Comparison of ENCODE assay signal across 1 cellular context in the genomic region with DNA sequence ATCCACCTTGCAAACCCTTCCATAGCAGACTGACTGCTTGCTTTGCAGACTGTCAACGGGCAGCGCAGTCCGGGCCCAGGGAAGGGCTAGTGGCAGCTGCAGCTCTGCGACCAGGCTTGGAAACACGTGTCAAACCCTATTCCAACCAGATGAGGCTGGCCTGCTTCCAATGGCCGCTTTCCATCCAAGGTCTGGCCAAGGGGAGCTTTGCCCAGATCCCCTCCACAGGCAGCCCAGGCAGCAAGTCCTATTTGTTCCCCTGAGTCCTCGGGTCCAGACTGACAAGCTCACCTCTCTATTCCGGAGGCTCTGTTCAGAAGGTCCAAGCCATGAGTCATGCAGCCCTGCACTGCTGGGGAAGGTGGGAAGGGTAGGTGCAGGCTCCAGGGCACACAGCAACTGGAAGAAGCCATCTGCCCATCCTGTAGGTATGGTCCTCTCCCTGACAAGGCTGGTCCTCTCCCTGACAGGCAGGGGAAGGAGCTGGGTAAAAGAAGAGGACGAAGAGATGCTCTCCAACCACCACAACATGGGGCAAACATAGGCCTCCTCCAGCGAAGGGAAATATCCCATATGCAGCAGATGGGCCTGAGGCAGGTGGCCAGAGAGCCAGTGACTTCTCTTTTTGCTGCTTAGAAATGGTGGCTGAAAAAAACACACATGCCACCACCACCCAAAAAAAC.
TF ChIP-seq lines count a peak whose summit lies in the region.

No MANE protein-coding gene starts in this region.

TF ChIP-seq in HepG2, 621 proteins besides CTCF, POLR2A, EP300 and RAD21 (continued from another document and continues in another):
- TF ChIP-seq, protein P1, sequence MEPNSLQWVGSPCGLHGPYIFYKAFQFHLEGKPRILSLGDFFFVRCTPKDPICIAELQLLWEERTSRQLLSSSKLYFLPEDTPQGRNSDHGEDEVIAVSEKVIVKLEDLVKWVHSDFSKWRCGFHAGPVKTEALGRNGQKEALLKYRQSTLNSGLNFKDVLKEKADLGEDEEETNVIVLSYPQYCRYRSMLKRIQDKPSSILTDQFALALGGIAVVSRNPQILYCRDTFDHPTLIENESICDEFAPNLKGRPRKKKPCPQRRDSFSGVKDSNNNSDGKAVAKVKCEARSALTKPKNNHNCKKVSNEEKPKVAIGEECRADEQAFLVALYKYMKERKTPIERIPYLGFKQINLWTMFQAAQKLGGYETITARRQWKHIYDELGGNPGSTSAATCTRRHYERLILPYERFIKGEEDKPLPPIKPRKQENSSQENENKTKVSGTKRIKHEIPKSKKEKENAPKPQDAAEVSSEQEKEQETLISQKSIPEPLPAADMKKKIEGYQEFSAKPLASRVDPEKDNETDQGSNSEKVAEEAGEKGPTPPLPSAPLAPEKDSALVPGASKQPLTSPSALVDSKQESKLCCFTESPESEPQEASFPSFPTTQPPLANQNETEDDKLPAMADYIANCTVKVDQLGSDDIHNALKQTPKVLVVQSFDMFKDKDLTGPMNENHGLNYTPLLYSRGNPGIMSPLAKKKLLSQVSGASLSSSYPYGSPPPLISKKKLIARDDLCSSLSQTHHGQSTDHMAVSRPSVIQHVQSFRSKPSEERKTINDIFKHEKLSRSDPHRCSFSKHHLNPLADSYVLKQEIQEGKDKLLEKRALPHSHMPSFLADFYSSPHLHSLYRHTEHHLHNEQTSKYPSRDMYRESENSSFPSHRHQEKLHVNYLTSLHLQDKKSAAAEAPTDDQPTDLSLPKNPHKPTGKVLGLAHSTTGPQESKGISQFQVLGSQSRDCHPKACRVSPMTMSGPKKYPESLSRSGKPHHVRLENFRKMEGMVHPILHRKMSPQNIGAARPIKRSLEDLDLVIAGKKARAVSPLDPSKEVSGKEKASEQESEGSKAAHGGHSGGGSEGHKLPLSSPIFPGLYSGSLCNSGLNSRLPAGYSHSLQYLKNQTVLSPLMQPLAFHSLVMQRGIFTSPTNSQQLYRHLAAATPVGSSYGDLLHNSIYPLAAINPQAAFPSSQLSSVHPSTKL (CRISPR knock-in tag; IDR thresholded peaks at IDR 0.05) = peak; percentile 34; the same call in 1 of the 2 replicates
- TF ChIP-seq, protein P2, sequence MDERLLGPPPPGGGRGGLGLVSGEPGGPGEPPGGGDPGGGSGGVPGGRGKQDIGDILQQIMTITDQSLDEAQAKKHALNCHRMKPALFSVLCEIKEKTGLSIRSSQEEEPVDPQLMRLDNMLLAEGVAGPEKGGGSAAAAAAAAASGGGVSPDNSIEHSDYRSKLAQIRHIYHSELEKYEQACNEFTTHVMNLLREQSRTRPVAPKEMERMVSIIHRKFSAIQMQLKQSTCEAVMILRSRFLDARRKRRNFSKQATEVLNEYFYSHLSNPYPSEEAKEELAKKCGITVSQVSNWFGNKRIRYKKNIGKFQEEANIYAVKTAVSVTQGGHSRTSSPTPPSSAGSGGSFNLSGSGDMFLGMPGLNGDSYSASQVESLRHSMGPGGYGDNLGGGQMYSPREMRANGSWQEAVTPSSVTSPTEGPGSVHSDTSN (CRISPR knock-in tag; IDR thresholded peaks at IDR 0.05) = no peak
- TF ChIP-seq FOSL2 (CRISPR knock-in tag; IDR thresholded peaks at IDR 0.05) (peak; percentile 92), ZNF781 (CRISPR knock-in tag; IDR thresholded peaks at IDR 0.05; ENCODE audit: borderline replicate concordance, not compliant biosample characterization) (no peak), NFE2L2 (IDR thresholded peaks at IDR 0.05; ENCODE audit: low read length) (no peak), PAWR (CRISPR knock-in tag; IDR thresholded peaks at IDR 0.05; ENCODE audit: borderline replicate concordance) (no peak), MIER3 (CRISPR knock-in tag; IDR thresholded peaks at IDR 0.05; ENCODE audit: borderline replicate concordance) (no peak), ZIK1 (CRISPR knock-in tag; IDR thresholded peaks at IDR 0.05; ENCODE audit: borderline replicate concordance, low read depth) (no peak), ZNF274 (CRISPR knock-in tag; IDR thresholded peaks at IDR 0.05) (peak; percentile 69; the same call in 1 of the 2 replicates), XRCC5 (optimal IDR thresholded peaks at IDR 0.05; ENCODE audit: low read length) (peak; percentile 74), GABPB1 (CRISPR knock-in tag; IDR thresholded peaks at IDR 0.05) (0 out of 2 replicates have a peak, but pooled peaks have one; percentile 33), ZNF547 (CRISPR knock-in tag; IDR thresholded peaks at IDR 0.05) (peak; percentile 62), NR2F6 (IDR thresholded peaks at IDR 0.05) (no peak), NR2F6 (CRISPR knock-in tag; IDR thresholded peaks at IDR 0.05) (peak; percentile 7; the same call in 1 of the 2 replicates), KLF16 (CRISPR knock-in tag; IDR thresholded peaks at IDR 0.05) (peak in 1 of 2 experiments; percentile 34; a peak in 1 of 4 replicates), SAP130 (CRISPR knock-in tag; IDR thresholded peaks at IDR 0.05; ENCODE audit: low read depth) (peak; percentile 45), ZNF792 (CRISPR knock-in tag; IDR thresholded peaks at IDR 0.05) (peak; percentile 28; the same call in 1 of the 2 replicates), RBAK (CRISPR knock-in tag; IDR thresholded peaks at IDR 0.05) (no peak), RBM22 (optimal IDR thresholded peaks at IDR 0.05; ENCODE audit: low read length) (no peak), NR2F1 (CRISPR knock-in tag; IDR thresholded peaks at IDR 0.05) (no peak), TAF1 (CRISPR knock-in tag; IDR thresholded peaks at IDR 0.05) (no peak), ZNF780A (CRISPR knock-in tag; IDR thresholded peaks at IDR 0.05) (0 out of 2 replicates have a peak, but pooled peaks have one; percentile 35)
- TF ChIP-seq, protein P3, sequence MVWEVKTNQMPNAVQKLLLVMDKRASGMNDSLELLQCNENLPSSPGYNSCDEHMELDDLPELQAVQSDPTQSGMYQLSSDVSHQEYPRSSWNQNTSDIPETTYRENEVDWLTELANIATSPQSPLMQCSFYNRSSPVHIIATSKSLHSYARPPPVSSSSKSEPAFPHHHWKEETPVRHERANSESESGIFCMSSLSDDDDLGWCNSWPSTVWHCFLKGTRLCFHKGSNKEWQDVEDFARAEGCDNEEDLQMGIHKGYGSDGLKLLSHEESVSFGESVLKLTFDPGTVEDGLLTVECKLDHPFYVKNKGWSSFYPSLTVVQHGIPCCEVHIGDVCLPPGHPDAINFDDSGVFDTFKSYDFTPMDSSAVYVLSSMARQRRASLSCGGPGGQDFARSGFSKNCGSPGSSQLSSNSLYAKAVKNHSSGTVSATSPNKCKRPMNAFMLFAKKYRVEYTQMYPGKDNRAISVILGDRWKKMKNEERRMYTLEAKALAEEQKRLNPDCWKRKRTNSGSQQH (CRISPR knock-in tag; IDR thresholded peaks at IDR 0.05; ENCODE audit: low read depth) = 0 out of 2 replicates have a peak, but pooled peaks have one; percentile 52
- TF ChIP-seq, protein P4, sequence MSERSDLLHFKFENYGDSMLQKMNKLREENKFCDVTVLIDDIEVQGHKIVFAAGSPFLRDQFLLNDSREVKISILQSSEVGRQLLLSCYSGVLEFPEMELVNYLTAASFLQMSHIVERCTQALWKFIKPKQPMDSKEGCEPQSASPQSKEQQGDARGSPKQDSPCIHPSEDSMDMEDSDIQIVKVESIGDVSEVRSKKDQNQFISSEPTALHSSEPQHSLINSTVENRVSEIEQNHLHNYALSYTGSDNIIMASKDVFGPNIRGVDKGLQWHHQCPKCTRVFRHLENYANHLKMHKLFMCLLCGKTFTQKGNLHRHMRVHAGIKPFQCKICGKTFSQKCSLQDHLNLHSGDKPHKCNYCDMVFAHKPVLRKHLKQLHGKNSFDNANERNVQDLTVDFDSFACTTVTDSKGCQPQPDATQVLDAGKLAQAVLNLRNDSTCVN (CRISPR knock-in tag; IDR thresholded peaks at IDR 0.05; ENCODE audit: borderline replicate concordance) = no peak
- TF ChIP-seq, protein P5, sequence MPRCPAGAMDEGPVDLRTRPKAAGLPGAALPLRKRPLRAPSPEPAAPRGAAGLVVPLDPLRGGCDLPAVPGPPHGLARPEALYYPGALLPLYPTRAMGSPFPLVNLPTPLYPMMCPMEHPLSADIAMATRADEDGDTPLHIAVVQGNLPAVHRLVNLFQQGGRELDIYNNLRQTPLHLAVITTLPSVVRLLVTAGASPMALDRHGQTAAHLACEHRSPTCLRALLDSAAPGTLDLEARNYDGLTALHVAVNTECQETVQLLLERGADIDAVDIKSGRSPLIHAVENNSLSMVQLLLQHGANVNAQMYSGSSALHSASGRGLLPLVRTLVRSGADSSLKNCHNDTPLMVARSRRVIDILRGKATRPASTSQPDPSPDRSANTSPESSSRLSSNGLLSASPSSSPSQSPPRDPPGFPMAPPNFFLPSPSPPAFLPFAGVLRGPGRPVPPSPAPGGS (CRISPR knock-in tag; IDR thresholded peaks at IDR 0.05) = peak; percentile 36; the same call in 1 of the 2 replicates
- TF ChIP-seq, protein P6, sequence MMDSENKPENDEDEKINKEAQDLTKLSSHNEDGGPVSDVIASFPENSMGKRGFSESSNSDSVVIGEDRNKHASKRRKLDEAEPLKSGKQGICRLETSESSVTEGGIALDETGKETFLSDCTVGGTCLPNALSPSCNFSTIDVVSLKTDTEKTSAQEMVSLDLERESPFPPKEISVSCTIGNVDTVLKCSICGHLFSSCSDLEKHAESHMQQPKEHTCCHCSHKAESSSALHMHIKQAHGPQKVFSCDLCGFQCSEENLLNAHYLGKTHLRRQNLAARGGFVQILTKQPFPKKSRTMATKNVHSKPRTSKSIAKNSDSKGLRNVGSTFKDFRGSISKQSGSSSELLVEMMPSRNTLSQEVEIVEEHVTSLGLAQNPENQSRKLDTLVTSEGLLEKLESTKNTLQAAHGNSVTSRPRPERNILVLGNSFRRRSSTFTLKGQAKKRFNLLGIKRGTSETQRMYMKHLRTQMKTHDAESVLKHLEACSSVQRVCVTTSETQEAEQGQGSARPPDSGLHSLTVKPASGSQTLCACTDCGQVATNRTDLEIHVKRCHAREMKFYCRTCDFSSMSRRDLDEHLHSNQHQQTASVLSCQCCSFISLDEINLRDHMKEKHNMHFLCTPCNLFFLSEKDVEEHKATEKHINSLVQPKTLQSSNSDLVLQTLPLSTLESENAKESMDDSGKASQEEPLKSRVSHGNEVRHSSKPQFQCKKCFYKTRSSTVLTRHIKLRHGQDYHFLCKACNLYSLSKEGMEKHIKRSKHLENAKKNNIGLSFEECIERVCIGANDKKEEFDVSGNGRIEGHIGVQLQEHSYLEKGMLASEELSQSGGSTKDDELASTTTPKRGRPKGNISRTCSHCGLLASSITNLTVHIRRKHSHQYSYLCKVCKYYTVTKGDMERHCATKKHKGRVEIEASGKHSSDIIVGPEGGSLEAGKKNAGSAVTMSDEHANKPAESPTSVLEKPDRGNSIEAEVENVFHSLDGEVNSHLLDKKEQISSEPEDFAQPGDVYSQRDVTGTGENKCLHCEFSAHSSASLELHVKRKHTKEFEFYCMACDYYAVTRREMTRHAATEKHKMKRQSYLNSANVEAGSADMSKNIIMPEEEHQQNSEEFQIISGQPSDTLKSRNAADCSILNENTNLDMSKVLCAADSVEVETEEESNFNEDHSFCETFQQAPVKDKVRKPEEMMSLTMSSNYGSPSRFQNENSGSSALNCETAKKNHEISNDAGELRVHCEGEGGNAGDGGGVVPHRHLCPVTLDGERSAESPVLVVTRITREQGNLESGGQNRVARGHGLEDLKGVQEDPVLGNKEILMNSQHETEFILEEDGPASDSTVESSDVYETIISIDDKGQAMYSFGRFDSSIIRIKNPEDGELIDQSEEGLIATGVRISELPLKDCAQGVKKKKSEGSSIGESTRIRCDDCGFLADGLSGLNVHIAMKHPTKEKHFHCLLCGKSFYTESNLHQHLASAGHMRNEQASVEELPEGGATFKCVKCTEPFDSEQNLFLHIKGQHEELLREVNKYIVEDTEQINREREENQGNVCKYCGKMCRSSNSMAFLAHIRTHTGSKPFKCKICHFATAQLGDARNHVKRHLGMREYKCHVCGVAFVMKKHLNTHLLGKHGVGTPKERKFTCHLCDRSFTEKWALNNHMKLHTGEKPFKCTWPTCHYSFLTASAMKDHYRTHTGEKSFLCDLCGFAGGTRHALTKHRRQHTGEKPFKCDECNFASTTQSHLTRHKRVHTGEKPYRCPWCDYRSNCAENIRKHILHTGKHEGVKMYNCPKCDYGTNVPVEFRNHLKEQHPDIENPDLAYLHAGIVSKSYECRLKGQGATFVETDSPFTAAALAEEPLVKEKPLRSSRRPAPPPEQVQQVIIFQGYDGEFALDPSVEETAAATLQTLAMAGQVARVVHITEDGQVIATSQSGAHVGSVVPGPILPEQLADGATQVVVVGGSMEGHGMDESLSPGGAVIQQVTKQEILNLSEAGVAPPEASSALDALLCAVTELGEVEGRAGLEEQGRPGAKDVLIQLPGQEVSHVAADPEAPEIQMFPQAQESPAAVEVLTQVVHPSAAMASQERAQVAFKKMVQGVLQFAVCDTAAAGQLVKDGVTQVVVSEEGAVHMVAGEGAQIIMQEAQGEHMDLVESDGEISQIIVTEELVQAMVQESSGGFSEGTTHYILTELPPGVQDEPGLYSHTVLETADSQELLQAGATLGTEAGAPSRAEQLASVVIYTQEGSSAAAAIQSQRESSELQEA (CRISPR knock-in tag; IDR thresholded peaks at IDR 0.05; ENCODE audit: not compliant biosample characterization) = peak; percentile 32
- TF ChIP-seq, protein P7, sequence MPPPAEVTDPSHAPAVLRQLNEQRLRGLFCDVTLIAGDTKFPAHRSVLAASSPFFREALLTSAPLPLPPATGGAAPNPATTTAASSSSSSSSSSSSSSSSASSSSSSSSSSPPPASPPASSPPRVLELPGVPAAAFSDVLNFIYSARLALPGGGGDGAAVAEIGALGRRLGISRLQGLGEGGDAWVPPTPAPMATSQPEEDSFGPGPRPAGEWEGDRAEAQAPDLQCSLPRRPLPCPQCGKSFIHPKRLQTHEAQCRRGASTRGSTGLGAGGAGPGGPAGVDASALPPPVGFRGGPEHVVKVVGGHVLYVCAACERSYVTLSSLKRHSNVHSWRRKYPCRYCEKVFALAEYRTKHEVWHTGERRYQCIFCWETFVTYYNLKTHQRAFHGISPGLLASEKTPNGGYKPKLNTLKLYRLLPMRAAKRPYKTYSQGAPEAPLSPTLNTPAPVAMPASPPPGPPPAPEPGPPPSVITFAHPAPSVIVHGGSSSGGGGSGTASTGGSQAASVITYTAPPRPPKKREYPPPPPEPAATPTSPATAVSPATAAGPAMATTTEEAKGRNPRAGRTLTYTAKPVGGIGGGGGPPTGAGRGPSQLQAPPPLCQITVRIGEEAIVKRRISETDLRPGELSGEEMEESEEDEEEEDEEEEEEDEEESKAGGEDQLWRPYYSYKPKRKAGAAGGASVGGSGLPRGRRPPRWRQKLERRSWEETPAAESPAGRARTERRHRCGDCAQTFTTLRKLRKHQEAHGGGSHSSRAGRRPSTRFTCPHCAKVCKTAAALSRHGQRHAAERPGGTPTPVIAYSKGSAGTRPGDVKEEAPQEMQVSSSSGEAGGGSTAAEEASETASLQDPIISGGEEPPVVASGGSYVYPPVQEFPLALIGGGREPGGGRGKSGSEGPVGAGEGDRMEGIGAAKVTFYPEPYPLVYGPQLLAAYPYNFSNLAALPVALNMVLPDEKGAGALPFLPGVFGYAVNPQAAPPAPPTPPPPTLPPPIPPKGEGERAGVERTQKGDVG (CRISPR knock-in tag; IDR thresholded peaks at IDR 0.05; ENCODE audit: borderline replicate concordance) = 0 out of 2 replicates have a peak, but pooled peaks have one; percentile 38
- TF ChIP-seq, protein P8, sequence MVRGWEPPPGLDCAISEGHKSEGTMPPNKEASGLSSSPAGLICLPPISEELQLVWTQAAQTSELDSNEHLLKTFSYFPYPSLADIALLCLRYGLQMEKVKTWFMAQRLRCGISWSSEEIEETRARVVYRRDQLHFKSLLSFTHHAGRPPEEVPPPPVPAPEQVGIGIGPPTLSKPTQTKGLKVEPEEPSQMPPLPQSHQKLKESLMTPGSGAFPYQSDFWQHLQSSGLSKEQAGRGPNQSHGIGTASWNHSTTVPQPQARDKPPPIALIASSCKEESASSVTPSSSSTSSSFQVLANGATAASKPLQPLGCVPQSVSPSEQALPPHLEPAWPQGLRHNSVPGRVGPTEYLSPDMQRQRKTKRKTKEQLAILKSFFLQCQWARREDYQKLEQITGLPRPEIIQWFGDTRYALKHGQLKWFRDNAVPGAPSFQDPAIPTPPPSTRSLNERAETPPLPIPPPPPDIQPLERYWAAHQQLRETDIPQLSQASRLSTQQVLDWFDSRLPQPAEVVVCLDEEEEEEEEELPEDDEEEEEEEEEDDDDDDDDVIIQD (CRISPR knock-in tag; IDR thresholded peaks at IDR 0.05; ENCODE audit: low read depth) = 0 out of 2 replicates have a peak, but pooled peaks have one; percentile 32
